Comparison of ENCODE assay signal across 30 cellular contexts in genomic region chr2:67991456-67991855, GRCh38.
"Had no signal": no experiment of that assay in that cellular context is flagged by ENCODE, and none has a peak within 500 bp of the region (broad histone marks: within the 10 kb centered on the region; RNA-seq: fewer than 3 reads in every experiment).

No MANE protein-coding gene starts in this region.

- H3K9me3 ChIP-seq: body of pancreas had no signal

- FAIRE-seq: colon, frontal cortex had no signal

- DNase-seq: activated CD4-positive, alpha-beta memory T cell treated with anti-CD3 and anti-CD28 coated beads for 36 hours; activated CD4-positive, alpha-beta T cell treated with anti-CD3 and anti-CD28 coated beads for 36 hours; activated CD4-positive, alpha-beta T cell treated with anti-CD3 and anti-CD28 coated beads, Interleukin-2, amount 10 ng/mL, durations not matched to agents 24 days and 14 days; activated CD4-positive, CD25-positive, alpha-beta regulatory T cell; activated CD4-positive, CD25-positive, alpha-beta regulatory T cell treated with anti-CD3 and anti-CD28 coated beads, Interleukin-2, amount 50 U/mL, for 72 hours; activated CD8-positive, alpha-beta memory T cell treated with anti-CD3 and anti-CD28 coated beads, Interleukin-2, amount 10 ng/mL, durations not matched to agents 7 days and 5 days; activated CD8-positive, alpha-beta memory T cell treated with anti-CD3 and anti-CD28 coated beads, Interleukin-2, amount 50 U/mL, for 4 hours; activated CD8-positive, alpha-beta T cell treated with anti-CD3 and anti-CD28 coated beads, Interleukin-2, amount 10 ng/mL, durations not matched to agents 7 days and 5 days; activated effector memory CD4-positive, alpha-beta T cell treated with anti-CD3 and anti-CD28 coated beads, Interleukin-2, amount 50 U/mL, for 16 hours; activated naive CD4-positive, alpha-beta T cell treated with anti-CD3 and anti-CD28 coated beads, Interleukin-2, amount 10 ng/mL, durations not matched to agents 7 days and 5 days; activated naive CD8-positive, alpha-beta T cell treated with anti-CD3 and anti-CD28 coated beads, Interleukin-2, amount 10 ng/mL, durations not matched to agents 7 days and 5 days; activated T-cell treated with anti-CD3 and anti-CD28 coated beads, Interleukin-2, amount 50 U/mL, for 1 hour; activated T-cell treated with anti-CD3 and anti-CD28 coated beads, Interleukin-2, amount 50 U/mL, for 48 hours; amniotic stem cell; anterior cingulate cortex; body of pancreas; caudate nucleus; cortex of kidney; dermis blood vessel endothelial cell; effector CD4-positive, alpha-beta T cell; effector memory CD8-positive, alpha-beta T cell; esophagus squamous epithelium; heart left ventricle; T-helper 2 cell had no signal

- H3K36me3 Mint-ChIP-seq: activated CD4-positive, alpha-beta memory T cell treated with anti-CD3 and anti-CD28 coated beads for 36 hours; activated CD8-positive, alpha-beta memory T cell treated with anti-CD3 and anti-CD28 coated beads, Interleukin-2, amount 10 ng/mL, durations not matched to agents 7 days and 5 days; activated naive CD4-positive, alpha-beta T cell treated with anti-CD3 and anti-CD28 coated beads, Interleukin-2, amount 10 ng/mL, durations not matched to agents 7 days and 5 days; activated naive CD4-positive, alpha-beta T cell treated with anti-CD3 and anti-CD28 coated beads, Interleukin-2, amount 50 U/mL, for 72 hours; activated naive CD8-positive, alpha-beta T cell treated with anti-CD3 and anti-CD28 coated beads, Interleukin-2, amount 10 ng/mL, durations not matched to agents 7 days and 5 days had no signal

- H3K27me3 ChIP-seq: body of pancreas, esophagus squamous epithelium had no signal

- H3K4me3 Mint-ChIP-seq: activated CD4-positive, alpha-beta memory T cell treated with anti-CD3 and anti-CD28 coated beads for 36 hours; activated CD4-positive, alpha-beta T cell treated with anti-CD3 and anti-CD28 coated beads for 36 hours; activated CD4-positive, alpha-beta T cell treated with anti-CD3 and anti-CD28 coated beads, Interleukin-2, amount 10 ng/mL, durations not matched to agents 24 days and 14 days; activated CD8-positive, alpha-beta memory T cell treated with anti-CD3 and anti-CD28 coated beads, Interleukin-2, amount 10 ng/mL, durations not matched to agents 7 days and 5 days; activated CD8-positive, alpha-beta T cell treated with anti-CD3 and anti-CD28 coated beads, Interleukin-2, amount 10 ng/mL, durations not matched to agents 7 days and 5 days; activated naive CD4-positive, alpha-beta T cell treated with anti-CD3 and anti-CD28 coated beads, Interleukin-2, amount 10 ng/mL, durations not matched to agents 7 days and 5 days; activated naive CD8-positive, alpha-beta T cell treated with anti-CD3 and anti-CD28 coated beads, Interleukin-2, amount 10 ng/mL, durations not matched to agents 7 days and 5 days; activated T-helper 1 cell treated with anti-CD3 and anti-CD28 coated beads, Interleukin-12 subunit alpha, Interleukin-12 subunit beta, Interleukin-2, Interleukin-4 antibody, amounts not matched to agents 30 ng/mL and 10 ng/mL and 1 ng/mL, durations not matched to agents 14 hours and 24 hours and 36 hours; effector memory CD8-positive, alpha-beta T cell had no signal

- H3K4me1 Mint-ChIP-seq: activated CD4-positive, alpha-beta T cell treated with anti-CD3 and anti-CD28 coated beads for 36 hours; activated CD4-positive, alpha-beta T cell treated with anti-CD3 and anti-CD28 coated beads, Interleukin-2, amount 10 ng/mL, durations not matched to agents 24 days and 14 days; activated CD8-positive, alpha-beta memory T cell treated with anti-CD3 and anti-CD28 coated beads, Interleukin-2, amount 10 ng/mL, durations not matched to agents 7 days and 5 days; activated naive CD4-positive, alpha-beta T cell treated with anti-CD3 and anti-CD28 coated beads, Interleukin-2, amount 10 ng/mL, durations not matched to agents 7 days and 5 days; activated naive CD8-positive, alpha-beta T cell treated with anti-CD3 and anti-CD28 coated beads, Interleukin-2, amount 10 ng/mL, durations not matched to agents 7 days and 5 days had no signal

- H3K4me3 ChIP-seq: body of pancreas, esophagus squamous epithelium, heart left ventricle had no signal

- H3K36me3 ChIP-seq: esophagus squamous epithelium, heart left ventricle had no signal

- ATAC-seq: activated CD4-positive, alpha-beta T cell treated with anti-CD3 and anti-CD28 coated beads for 36 hours; activated CD8-positive, alpha-beta memory T cell treated with anti-CD3 and anti-CD28 coated beads, Interleukin-2, amount 10 ng/mL, durations not matched to agents 7 days and 5 days; activated CD8-positive, alpha-beta T cell treated with anti-CD3 and anti-CD28 coated beads, Interleukin-2, amount 10 ng/mL, durations not matched to agents 7 days and 5 days; activated naive CD4-positive, alpha-beta T cell treated with anti-CD3 and anti-CD28 coated beads, Interleukin-2, amount 50 U/mL, for 72 hours; body of pancreas; effector memory CD8-positive, alpha-beta T cell; heart left ventricle had no signal

- H3K27ac Mint-ChIP-seq: activated CD4-positive, alpha-beta memory T cell treated with anti-CD3 and anti-CD28 coated beads for 36 hours; activated CD4-positive, alpha-beta T cell treated with anti-CD3 and anti-CD28 coated beads for 36 hours; activated CD4-positive, alpha-beta T cell treated with anti-CD3 and anti-CD28 coated beads, Interleukin-2, amount 10 ng/mL, durations not matched to agents 24 days and 14 days; activated CD8-positive, alpha-beta memory T cell treated with anti-CD3 and anti-CD28 coated beads, Interleukin-2, amount 10 ng/mL, durations not matched to agents 7 days and 5 days; activated CD8-positive, alpha-beta T cell treated with anti-CD3 and anti-CD28 coated beads, Interleukin-2, amount 10 ng/mL, durations not matched to agents 7 days and 5 days; activated naive CD4-positive, alpha-beta T cell treated with anti-CD3 and anti-CD28 coated beads, Interleukin-2, amount 10 ng/mL, durations not matched to agents 7 days and 5 days; activated naive CD4-positive, alpha-beta T cell treated with anti-CD3 and anti-CD28 coated beads, Interleukin-2, amount 50 U/mL, for 72 hours; activated naive CD8-positive, alpha-beta T cell treated with anti-CD3 and anti-CD28 coated beads, Interleukin-2, amount 10 ng/mL, durations not matched to agents 7 days and 5 days; activated T-helper 1 cell treated with anti-CD3 and anti-CD28 coated beads, Interleukin-12 subunit alpha, Interleukin-12 subunit beta, Interleukin-2, Interleukin-4 antibody, amounts not matched to agents 30 ng/mL and 10 ng/mL and 1 ng/mL, durations not matched to agents 14 hours and 24 hours and 36 hours; activated T-helper 2 cell treated with anti-CD3 and anti-CD28 coated beads, Interferon-gamma antibody, Interleukin-2, Interleukin-4, amounts not matched to agents 10 μg/mL and 5 μg/mL and 100 μg/mL, durations not matched to agents 14 hours and 24 hours and 36 hours; effector memory CD8-positive, alpha-beta T cell had no signal

- H3K9me3 Mint-ChIP-seq: activated CD4-positive, alpha-beta memory T cell treated with anti-CD3 and anti-CD28 coated beads for 36 hours; activated CD4-positive, alpha-beta T cell treated with anti-CD3 and anti-CD28 coated beads, Interleukin-2, amount 10 ng/mL, durations not matched to agents 24 days and 14 days; activated naive CD4-positive, alpha-beta T cell treated with anti-CD3 and anti-CD28 coated beads, Interleukin-2, amount 10 ng/mL, durations not matched to agents 7 days and 5 days; activated naive CD4-positive, alpha-beta T cell treated with anti-CD3 and anti-CD28 coated beads, Interleukin-2, amount 50 U/mL, for 72 hours; activated naive CD8-positive, alpha-beta T cell treated with anti-CD3 and anti-CD28 coated beads, Interleukin-2, amount 10 ng/mL, durations not matched to agents 7 days and 5 days; activated T-helper 1 cell treated with anti-CD3 and anti-CD28 coated beads, Interleukin-12 subunit alpha, Interleukin-12 subunit beta, Interleukin-2, Interleukin-4 antibody, amounts not matched to agents 30 ng/mL and 10 ng/mL and 1 ng/mL, durations not matched to agents 14 hours and 24 hours and 36 hours; activated T-helper 2 cell treated with anti-CD3 and anti-CD28 coated beads, Interferon-gamma antibody, Interleukin-2, Interleukin-4, amounts not matched to agents 10 μg/mL and 5 μg/mL and 100 μg/mL, durations not matched to agents 14 hours and 24 hours and 36 hours; effector memory CD8-positive, alpha-beta T cell had no signal

- H3K27ac ChIP-seq: body of pancreas, epithelial cell of prostate, esophagus squamous epithelium, heart left ventricle had no signal

- H3K27me3 Mint-ChIP-seq: activated CD4-positive, alpha-beta T cell treated with anti-CD3 and anti-CD28 coated beads, Interleukin-2, amount 10 ng/mL, durations not matched to agents 24 days and 14 days; activated CD8-positive, alpha-beta memory T cell treated with anti-CD3 and anti-CD28 coated beads, Interleukin-2, amount 10 ng/mL, durations not matched to agents 7 days and 5 days; activated naive CD4-positive, alpha-beta T cell treated with anti-CD3 and anti-CD28 coated beads, Interleukin-2, amount 10 ng/mL, durations not matched to agents 7 days and 5 days had no signal

- H3K4me1 ChIP-seq: body of pancreas, heart left ventricle had no signal
